Comparison of ENCODE assay signal across 1 cellular context in genomic region chr22:35539487-35539886, GRCh38.
TF ChIP-seq lines count a peak whose summit lies in the region.

No MANE protein-coding gene starts in this region.

TF ChIP-seq in IMR-90, 13 proteins besides CTCF, POLR2A, EP300 and RAD21:
- TF ChIP-seq RFX5 (IDR thresholded peaks at IDR 0.05; ENCODE audit: low read depth, low read length) (no peak), CHD1 (IDR thresholded peaks at IDR 0.05; ENCODE audit: low read depth, low read length) (no peak), FOS (IDR thresholded peaks at IDR 0.05; ENCODE audit: low read depth, low read length) (no peak), SMC3 (IDR thresholded peaks at IDR 0.05; ENCODE audit: low read depth, low read length) (no peak), USF2 (IDR thresholded peaks at IDR 0.05; ENCODE audit: low read depth, low read length) (no peak), NFE2L2 (IDR thresholded peaks at IDR 0.05; ENCODE audit: low read depth, low read length) (no peak), ELK1 (IDR thresholded peaks at IDR 0.05; ENCODE audit: borderline replicate concordance, low read depth, low read length) (no peak), RCOR1 (IDR thresholded peaks at IDR 0.05; ENCODE audit: insufficient replicate concordance, low read length) (no peak), BHLHE40 (IDR thresholded peaks at IDR 0.05; ENCODE audit: low read depth, low read length) (no peak), MAZ (IDR thresholded peaks at IDR 0.05; ENCODE audit: borderline replicate concordance, low read depth, low read length) (no peak), CEBPB (IDR thresholded peaks at IDR 0.05; ENCODE audit: low read depth, low read length) (no peak), MXI1 (IDR thresholded peaks at IDR 0.05; ENCODE audit: borderline replicate concordance, low read depth, low read length) (no peak), MAFK (IDR thresholded peaks at IDR 0.05; ENCODE audit: low read depth, low read length) (no peak)
